8 cellular contexts compared by ENCODE assay signal in genomic region chr1:54407201-54407956, GRCh38. TPM values are rescaled to one million over a fixed set of nuclear protein-coding genes. Genes with fewer than 3 reads are reported as not detected.
DNase-seq lines count a peak whose midpoint lies in the region; TF ChIP-seq lines count a peak whose summit lies in the region.

No MANE protein-coding gene starts in this region.

- peak overlapping the region; percentile 58; the same call in 1 of the 2 replicates for H3K4ac ChIP-seq in H9 (ENCODE audit: low read depth, low read length)

- H3T11ph ChIP-seq in H9 (ENCODE audit: low read length), result peak overlapping the region; percentile 93

- H4K91ac ChIP-seq in H9 (ENCODE audit: insufficient read length, low read depth, low read length), result peak overlapping the region; percentile 9

- H3K4me2 ChIP-seq in H9 (ENCODE audit: insufficient read depth, insufficient read length, low read length), result peak overlapping the region; percentile 68
- H3K4me2 ChIP-seq in osteoblast (ENCODE audit: insufficient read depth, low read length), result peak overlapping the region; percentile 92

- H3K36me3 ChIP-seq in osteoblast (ENCODE audit: insufficient read depth, low read length), result no peaks in the 10 kb centered on the region
- no peaks in the 10 kb centered on the region for H3K36me3 ChIP-seq in uterus

- H3K23me2 ChIP-seq in H9 (ENCODE audit: insufficient read length, low read depth, low read length, poor library complexity, severe bottlenecking), result peaks cover 14% of the 10 kb centered on the region

- no peak overlapping the region for H3K23ac ChIP-seq in H9 (ENCODE audit: insufficient read length, low read depth, low read length)

- H3K4me1 ChIP-seq in H9 (ENCODE audit: insufficient read depth, low read length) (peaks cover 10% of the 10 kb centered on the region; the same call in 1 of the 2 replicates), osteoblast (ENCODE audit: insufficient read depth, low read length) (peaks cover 40% of the 10 kb centered on the region), uterus (peaks cover 5 to 12% of the 10 kb centered on the region in 2 donors)

- no peak overlapping the region for H4K8ac ChIP-seq in H9 (replicated peaks; ENCODE audit: insufficient read length, low read depth, low read length)

- H3K4me3 Mint-ChIP-seq in H9, result peak overlapping the region; percentile 85 to 91

- H3K27ac Mint-ChIP-seq in H9, result peak overlapping the region; percentile 99 to 100 (median 99)

- H4K5ac ChIP-seq in H9 (ENCODE audit: insufficient read length, low read depth, low read length), result no peak overlapping the region

- H3K27ac ChIP-seq in H9 (ENCODE audit: insufficient read length, low read depth, low read length) (peak overlapping the region; percentile 87), osteoblast (ENCODE audit: low read depth, low read length) (peak overlapping the region; percentile 68), uterus (peak overlapping the region; percentile 96 to 98)

- H2BK5ac ChIP-seq in H9 (ENCODE audit: insufficient read length, low read length), result peak overlapping the region; percentile 11

- TF ChIP-seq CTCF in H9 (conservative IDR thresholded peaks at IDR 0.05) (no peak), osteoblast (IDR thresholded peaks at IDR 0.05; ENCODE audit: extremely low read depth, low read depth, low read length) (no peak), uterus (IDR thresholded peaks at IDR 0.05) (peak in 1 of 4 experiments; percentile 21)

- H2AFZ ChIP-seq in H9 (ENCODE audit: low read length), result no peak overlapping the region
- H2AFZ ChIP-seq in osteoblast (ENCODE audit: low read length), result peak overlapping the region; percentile 90

- peaks cover 2% of the 10 kb centered on the region for H4K20me1 ChIP-seq in H9 (ENCODE audit: control insufficient read depth, insufficient read depth, insufficient read length)
- peaks cover 14% of the 10 kb centered on the region for H4K20me1 ChIP-seq in osteoblast (ENCODE audit: insufficient read depth, low read length)

- H2BK15ac ChIP-seq in H9 (ENCODE audit: low read depth, low read length), result no peak overlapping the region

- peaks cover 2% of the 10 kb centered on the region for H3K27me3 Mint-ChIP-seq in H9 (ENCODE audit: low read depth)

- no peak overlapping the region for H3K56ac ChIP-seq in H9 (ENCODE audit: insufficient read length, low read depth, low read length)

- peaks cover 13% of the 10 kb centered on the region; the same call in 1 of the 2 replicates for H3K79me2 ChIP-seq in H9 (ENCODE audit: insufficient read depth, low read length)
- peaks cover 24% of the 10 kb centered on the region for H3K79me2 ChIP-seq in osteoblast (ENCODE audit: insufficient read depth, low read length)

- peak overlapping the region; percentile 95 for H2BK20ac ChIP-seq in H9 (ENCODE audit: low read depth, low read length, poor library complexity, severe bottlenecking)

- peak overlapping the region; percentile 89 for H3K9ac ChIP-seq in H9 (ENCODE audit: extremely low read depth, insufficient read length, low read length)

- H3K79me1 ChIP-seq in H9 (ENCODE audit: insufficient read depth, low read depth, low read length, poor library complexity, severe bottlenecking), result peaks cover 6% of the 10 kb centered on the region

- H2BK12ac ChIP-seq in H9 (ENCODE audit: insufficient read length, low read depth, low read length), result peak overlapping the region; percentile 16

- H3K9me3 ChIP-seq in H9 (ENCODE audit: control insufficient read depth, low read depth, low read length) (no peaks in the 10 kb centered on the region), osteoblast (ENCODE audit: low read depth, low read length) (no peaks in the 10 kb centered on the region), uterus (no peaks in the 10 kb centered on the region)

- no CpG with 5 or more reads among the region's 24 CpGs for WGBS in H9 (ENCODE audit: extremely low coverage, insufficient read length, low lambda C conversion rate)

- intact Hi-C loops in cardiac septum (cut with DNase I) (loop anchor here (1.0 to 10.0 kb wide), 6 partner anchors 49 to 523 kb away; partner anchors contain the start of gene YIPF1), uterus (cut with DNase I; ENCODE audit: low total_unique reads) (loop anchor here (2.0 to 5.0 kb wide), 2 partner anchors 81 to 135 kb away; no protein-coding TSS in a partner anchor)

- peak; percentile 96 for DNase-seq in DMS153 (lab: John Stamatoyannopoulos, UW)
- peak; percentile 73 for DNase-seq in H9
- DNase-seq in NCI-H146 (lab: John Stamatoyannopoulos, UW), result peak; percentile 92
- peak; percentile 95 for DNase-seq in SW480 (ENCODE audit: low spot score)
- peak in 46 of 56 donors; percentile 21 to 85 (median 54) for DNase-seq in amygdala (lab: John Stamatoyannopoulos, UW)
- peak; percentile 81 for DNase-seq in cardiac septum (ENCODE audit: low spot score)
- peak; percentile 99 for DNase-seq in osteoblast (ENCODE audit: insufficient read length, low spot score, missing footprints)
- DNase-seq in uterus, result peak; percentile 60 to 90

- peak overlapping the region; percentile 98 for H3K18ac ChIP-seq in H9 (ENCODE audit: insufficient read length, low read depth, low read length)

- H3K36me3 Mint-ChIP-seq in H9 (ENCODE audit: insufficient read depth in 1 of 3, low read depth in 3 of 3), result peaks cover 18 to 22% (median 20%) of the 10 kb centered on the region in 3 experiments

- peak; percentile 30 to 66 for TF ChIP-seq POLR2A in uterus (IDR thresholded peaks at IDR 0.05)

- peaks cover 63 to 65% of the 10 kb centered on the region in 2 experiments for H3K4me1 Mint-ChIP-seq in H9

- peak overlapping the region; percentile 94 for H2BK120ac ChIP-seq in H9 (ENCODE audit: low read depth, low read length, poor library complexity, severe bottlenecking)

- H3K27me3 ChIP-seq in H9 (ENCODE audit: insufficient read depth, low read length) (no peaks in the 10 kb centered on the region), osteoblast (ENCODE audit: insufficient read depth, low read length) (no peaks in the 10 kb centered on the region), uterus (no peaks in the 10 kb centered on the region)

- peak overlapping the region; percentile 93 for H3K14ac ChIP-seq in H9 (ENCODE audit: insufficient read depth, low read length)

- H3K9me3 Mint-ChIP-seq in H9, result no peaks in the 10 kb centered on the region

- no peak overlapping the region for H2AK5ac ChIP-seq in H9 (ENCODE audit: insufficient read length, low read length)

- peak overlapping the region; percentile 80 for H3K4me3 ChIP-seq in osteoblast (ENCODE audit: insufficient read depth, low read length)
- peak overlapping the region; percentile 57 to 97 for H3K4me3 ChIP-seq in uterus

RNA-seq across cellular contexts. Expression of gene SSBP3, which starts 1.2 kb away (rescaled TPM):
- total RNA-seq in H9 (2021) (119 and 126 TPM in 2 replicates), cardiac septum (45.4 TPM), osteoblast (14.5 and 18.3 TPM in 2 replicates), uterus (100 to 1,000 TPM in 1 of 4 donors, 10 to 100 TPM in 3; 19.7 to 125 (median 31.4) TPM)

Comparison
In these comparisons a context has a peak if more than half of its experiments do, and no peak if none do; other contexts are left out.
1. Peak in every context shown above with its lines: DNase-seq, H3K4me3 ChIP-seq and H3K27ac ChIP-seq.